Comparison of ENCODE assay signal across 1 cellular context in genomic region chr2:28251337-28251736, GRCh38.
TF ChIP-seq lines count a peak whose summit lies in the region.

No MANE protein-coding gene starts in this region.

TF ChIP-seq in GM12878, 131 proteins besides CTCF, POLR2A, EP300 and RAD21 (continued from another document):
- TF ChIP-seq ZNF687 (IDR thresholded peaks at IDR 0.05) (no peak), SIX5 (IDR thresholded peaks at IDR 0.05; ENCODE audit: low read depth, low read length, severe bottlenecking) (no peak), BACH1 (IDR thresholded peaks at IDR 0.05; ENCODE audit: borderline replicate concordance) (no peak), TCF12 (IDR thresholded peaks at IDR 0.05; ENCODE audit: low read depth, low read length) (no peak), ZBTB4 (CRISPR knock-in tag; IDR thresholded peaks at IDR 0.05) (no peak)
